ENCODE assay signal across 1 cellular context in genomic region chr2:235028646-235029045, GRCh38.
TF ChIP-seq lines count a peak whose summit lies in the region.

No MANE protein-coding gene starts in this region.

TF ChIP-seq in HEK293, 187 proteins besides CTCF, POLR2A, EP300 and RAD21:
- TF ChIP-seq ZBTB49 (tag by site-specific recombination; IDR thresholded peaks at IDR 0.05; ENCODE audit: low read depth) (no peak), ZNF398 (tag by site-specific recombination; IDR thresholded peaks at IDR 0.05) (no peak), HOXC10 (CRISPR knock-in tag; IDR thresholded peaks at IDR 0.05) (no peak), ZNF623 (tag by site-specific recombination; IDR thresholded peaks at IDR 0.05) (peak; percentile 89)
TF ChIP-seq in HEK293: peak in this region for 1.
